21 cellular contexts compared by ENCODE assay signal in genomic region chr11:79269923-79270322, GRCh38.
DNase-seq lines count a peak whose midpoint lies in the region; TF ChIP-seq lines count a peak whose summit lies in the region.
"Had no signal": no experiment of that assay in that cellular context is flagged by ENCODE, and none has a peak within 500 bp of the region (broad histone marks: within the 10 kb centered on the region; RNA-seq: fewer than 3 reads in every experiment).

No MANE protein-coding gene starts in this region.

- TF ChIP-seq CTCF in spleen (IDR thresholded peaks at IDR 0.05 in 8 of 11, conservative IDR thresholded peaks at IDR 0.05 in 3 of 11): no peak

- H3K4me3 ChIP-seq in spleen: no peak overlapping the region
- H3K4me3 ChIP-seq: BLaER1 treated with 17β-estradiol and CSF1 and Interleukin-3, amounts not matched to agents 10 nM and 100 nM; left ventricle myocardium inferior; sigmoid colon; upper lobe of left lung had no signal

- peak; percentile 4 for DNase-seq in NCI-H82 (lab: John Stamatoyannopoulos, UW)
- no peak for DNase-seq in NCI-H82 treated with DMSO at 0.1 percent for 48 hours (lab: John Stamatoyannopoulos, UW; ENCODE audit: unreplicated experiment)
- peak; percentile 19 for DNase-seq in NCI-H2227 treated with DMSO at 0.1 percent for 48 hours (lab: John Stamatoyannopoulos, UW)
- DNase-seq in iPS DF 19.7 (ENCODE audit: low read depth, low spot score): peak; percentile 20
- DNase-seq in NCI-H1694 treated with DMSO at 0.1 percent for 48 hours (lab: John Stamatoyannopoulos, UW): no peak
- no peak for DNase-seq in spleen
- no peak for DNase-seq in NAMALWA (ENCODE audit: low spot score)
- no peak for DNase-seq in CD1c-positive myeloid dendritic cell (ENCODE audit: extremely low spot score)
- DNase-seq: ACHN; activated CD8-positive, alpha-beta T cell treated with anti-CD3 and anti-CD28 coated beads for 36 hours; activated gamma-delta T cell treated with Interleukin-2 at 50 U/mL for 16 hours; GOT3; head of caudate nucleus; immature natural killer cell; left ventricle myocardium inferior; NCI-H187; NCI-H510A; sigmoid colon; stimulated activated CD8-positive, alpha-beta memory T cell treated with anti-CD3 and anti-CD28 coated beads, Interleukin-4, amount 100 ng/mL, for 48 hours had no signal

- no peaks in the 10 kb centered on the region for H3K36me3 ChIP-seq in spleen
- H3K36me3 ChIP-seq: BLaER1 treated with 17β-estradiol and CSF1 and Interleukin-3, amounts not matched to agents 10 nM and 100 nM; left ventricle myocardium inferior; sigmoid colon; upper lobe of left lung had no signal

- no peaks in the 10 kb centered on the region for H3K27me3 ChIP-seq in spleen (replicated peaks in 1 of 7)
- H3K27me3 ChIP-seq: BLaER1 treated with 17β-estradiol and CSF1 and Interleukin-3, amounts not matched to agents 10 nM and 100 nM; sigmoid colon; upper lobe of left lung had no signal

- 55 to 65% (median 62%) methylated on average over 3 of the region's 3 CpGs for WGBS in spleen, 5 donors

- TF ChIP-seq POLR2A in spleen (IDR thresholded peaks at IDR 0.05): no peak

- H3K4me1 ChIP-seq in spleen: no peaks in the 10 kb centered on the region
- H3K4me1 ChIP-seq: left ventricle myocardium inferior, upper lobe of left lung had no signal

- intact Hi-C loops in spleen (cut with DNase I; ENCODE audit: low total_unique reads): no loop called here

- no peaks in the 10 kb centered on the region for H3K9me3 ChIP-seq in spleen
- H3K9me3 ChIP-seq: BLaER1 treated with 17β-estradiol and CSF1 and Interleukin-3, amounts not matched to agents 10 nM and 100 nM; left ventricle myocardium inferior; sigmoid colon; upper lobe of left lung had no signal

- H3K27ac ChIP-seq in spleen: no peak overlapping the region
- H3K27ac ChIP-seq: BLaER1 treated with 17β-estradiol and CSF1 and Interleukin-3, amounts not matched to agents 10 nM and 100 nM; left ventricle myocardium inferior; sigmoid colon; upper lobe of left lung had no signal

Comparison
In these comparisons a context has a peak if more than half of its experiments do, and no peak if none do; other contexts are left out.
1. DNase-seq: peak in NCI-H82 (single experiment), NCI-H2227 treated with DMSO at 0.1 percent for 48 hours (single experiment) and iPS DF 19.7 (single experiment); none in NCI-H82 treated with DMSO at 0.1 percent for 48 hours (single experiment), NCI-H1694 treated with DMSO at 0.1 percent for 48 hours (single experiment), spleen (single experiment), NAMALWA (single experiment) and CD1c-positive myeloid dendritic cell (single experiment).